In the genomic region with DNA sequence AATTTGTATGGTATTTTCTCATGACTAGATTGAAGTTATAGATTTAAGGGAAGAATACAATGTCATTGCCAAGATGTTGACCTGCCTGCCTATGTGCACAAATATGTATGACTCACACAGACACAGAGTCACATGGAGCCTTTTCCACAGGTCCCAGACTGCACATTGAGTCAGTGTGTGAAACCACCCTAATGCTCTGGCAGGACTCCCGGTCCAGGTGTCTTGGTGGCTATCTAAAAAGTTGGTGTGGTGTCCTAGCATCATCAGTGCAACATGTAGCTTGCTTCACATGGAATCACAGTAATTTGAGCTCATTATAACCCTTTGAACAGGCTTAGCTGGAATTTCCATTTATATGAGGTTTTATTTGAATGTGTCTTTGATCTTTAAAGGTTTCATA, we compare ENCODE assay signal across 12 cellular contexts. TPM values are rescaled to one million over a fixed set of nuclear protein-coding genes. Genes with fewer than 3 reads are reported as not detected.
DNase-seq lines count a peak whose midpoint lies in the region; ATAC-seq, FAIRE-seq and TF ChIP-seq lines count a peak whose summit lies in the region.
"Had no signal": no experiment of that assay in that cellular context is flagged by ENCODE, and none has a peak within 500 bp of the region (broad histone marks: within the 10 kb centered on the region; RNA-seq: fewer than 3 reads in every experiment).

No MANE protein-coding gene starts in this region.

- H3K9me3 ChIP-seq in PC-3 (ENCODE audit: low read length), result no peaks in the 10 kb centered on the region
- H3K9me3 ChIP-seq: right lobe of liver had no signal

- peaks cover 7 to 13% of the 10 kb centered on the region in 2 donors for H3K27me3 Mint-ChIP-seq in T-cell

- intact Hi-C loops in PC-3 (cut with micrococcal nuclease), result no loop called here

- no peaks in the 10 kb centered on the region for H4K20me1 ChIP-seq in PC-3 (ENCODE audit: low read length)

- no peak overlapping the region for H3K9ac ChIP-seq in PC-3 (ENCODE audit: low read length)

- peak; percentile 83 for DNase-seq in PC-3
- DNase-seq in kidney glomerular epithelial cell (lab: John Stamatoyannopoulos, UW), result peak; percentile 51
- DNase-seq in iPS-NIHi7 (ENCODE audit: extremely low spot score), result no peak
- no peak for DNase-seq in T-cell
- no peak for DNase-seq in D721Med (ENCODE audit: insufficient read length, low spot score)
- DNase-seq in HUDEP-2 (lab: John Stamatoyannopoulos, UW; ENCODE audit: unreplicated experiment in 76 of 76), result no peak
- DNase-seq: glutamatergic neuron, right lobe of liver had no signal

- no peaks in the 10 kb centered on the region for H3K9me3 Mint-ChIP-seq in T-cell

- H3K9me2 ChIP-seq in PC-3 (replicated peaks; ENCODE audit: low read length), result no peaks in the 10 kb centered on the region

- H3K4me1 ChIP-seq in PC-3 (ENCODE audit: insufficient read depth, low read length), result peaks cover 16% of the 10 kb centered on the region
- H3K4me1 ChIP-seq: right lobe of liver had no signal

- no peaks in the 10 kb centered on the region for H3K36me3 ChIP-seq in PC-3 (ENCODE audit: low read depth, low read length)
- H3K36me3 ChIP-seq: right lobe of liver had no signal

- H3K27me3 ChIP-seq in PC-3 (ENCODE audit: low read length), result no peaks in the 10 kb centered on the region
- H3K27me3 ChIP-seq: right lobe of liver had no signal

- POLR2A ChIA-PET in PC-3 (lab: Charles Lee; ENCODE audit: unreplicated experiment), result no interaction called here
- POLR2A ChIA-PET in T-cell (lab: Charles Lee), result no interaction called here

- H3F3A ChIP-seq in PC-3 (ENCODE audit: low read length, unreplicated experiment), result no peaks in the 10 kb centered on the region

- no peak overlapping the region for H3K27ac Mint-ChIP-seq in T-cell

- no peaks in the 10 kb centered on the region for H3K36me3 Mint-ChIP-seq in T-cell

- H3K4me2 ChIP-seq in PC-3 (ENCODE audit: low read length), result no peak overlapping the region

- TF ChIP-seq CTCF in PC-3 (conservative IDR thresholded peaks at IDR 0.05; ENCODE audit: low read depth, low read length), result no peak
- TF ChIP-seq CTCF in D721Med (IDR thresholded peaks at IDR 0.05; ENCODE audit: insufficient read depth, missing control alignments), result no peak

- H2AFZ ChIP-seq in PC-3 (ENCODE audit: low read length), result no peak overlapping the region

- no peak for FAIRE-seq in D721Med (lab: Jason Lieb, UNC)

- no peak overlapping the region for H3K4me3 Mint-ChIP-seq in T-cell

- peak overlapping the region; percentile 3; the same call in 1 of the 2 replicates for H3K27ac ChIP-seq in PC-3 (ENCODE audit: low read length)
- H3K27ac ChIP-seq: right lobe of liver had no signal

- H3K79me2 ChIP-seq in PC-3 (ENCODE audit: low read length), result no peaks in the 10 kb centered on the region

- BruUV-seq in PC-3 (replicated peaks; lab: Mats Ljungman, UMichigan), result no TSS peak

- ATAC-seq in GM18511 (IDR thresholded peaks at IDR 0.05; ENCODE audit: unreplicated experiment) (peak; percentile 59), HG02642 (IDR thresholded peaks at IDR 0.05; ENCODE audit: poor library complexity, unreplicated experiment) (peak; percentile 55), PC-3 (peak; percentile 95), T-cell (replicated peaks in 1 of 4) (no peak)

- CTCF ChIA-PET in PC-3 (lab: Charles Lee), result interaction anchor here (0.8 kb wide), 1 partner anchor 42 kb away, joined by 3 read pairs; no protein-coding TSS in a partner anchor
- CTCF ChIA-PET in T-cell (lab: Charles Lee), result interaction anchor here in 1 of 2 donors (1.2 kb wide), 1 partner anchor 12 kb away, joined by 3 read pairs; no protein-coding TSS in a partner anchor

- H3K4me1 Mint-ChIP-seq in T-cell, result peaks cover 2 to 6% (median 2%) of the 10 kb centered on the region in 3 donors

- no peak overlapping the region for H3K4me3 ChIP-seq in PC-3 (ENCODE audit: low read length)
- H3K4me3 ChIP-seq: right lobe of liver had no signal

RNA-seq across cellular contexts. Expression of a gene that starts 10.8 kb away (rescaled TPM):
- not detected in 2 replicates for total RNA-seq in PC-3 (2014; rRNA removed)
- total RNA-seq in T-cell, result under 1 TPM in 1 of 5 donors, not detected in 4; 0.29 TPM
- total RNA-seq: G401, right lobe of liver, SK-MEL-5 had no signal

RNA-seq across cellular contexts. Expression of a gene that starts 40.9 kb away (rescaled TPM):
- 7.5 and 11.2 TPM in 2 replicates for total RNA-seq in PC-3 (2014; rRNA removed)
- 10 to 100 TPM; 14.1 to 27.7 (median 26.0) TPM for total RNA-seq in T-cell

RNA-seq across cellular contexts. Expression of a gene that starts 54.5 kb away (rescaled TPM):
- total RNA-seq in PC-3 (2014; rRNA removed) (not detected in 2 replicates), T-cell (not detected)
- total RNA-seq: G401, right lobe of liver, SK-MEL-5 had no signal

RNA-seq across cellular contexts. Expression of a gene that starts 56.4 kb away (rescaled TPM):
- not detected in 2 replicates for total RNA-seq in PC-3 (2014; rRNA removed)
- total RNA-seq in T-cell, result not detected
- total RNA-seq: G401, right lobe of liver, SK-MEL-5 had no signal

Comparison
In these comparisons a context has a peak if more than half of its experiments do, and no peak if none do; other contexts are left out.
1. ATAC-seq: peak in GM18511 (single experiment), HG02642 (single experiment) and PC-3 (single experiment); none in T-cell (0 of 4).
2. DNase-seq: peak in PC-3 (single experiment) and kidney glomerular epithelial cell (single experiment); none in iPS-NIHi7 (single experiment), T-cell (0 of 34), D721Med (single experiment) and HUDEP-2 (0 of 76).